1 cellular context compared by ENCODE assay signal in the genomic region with DNA sequence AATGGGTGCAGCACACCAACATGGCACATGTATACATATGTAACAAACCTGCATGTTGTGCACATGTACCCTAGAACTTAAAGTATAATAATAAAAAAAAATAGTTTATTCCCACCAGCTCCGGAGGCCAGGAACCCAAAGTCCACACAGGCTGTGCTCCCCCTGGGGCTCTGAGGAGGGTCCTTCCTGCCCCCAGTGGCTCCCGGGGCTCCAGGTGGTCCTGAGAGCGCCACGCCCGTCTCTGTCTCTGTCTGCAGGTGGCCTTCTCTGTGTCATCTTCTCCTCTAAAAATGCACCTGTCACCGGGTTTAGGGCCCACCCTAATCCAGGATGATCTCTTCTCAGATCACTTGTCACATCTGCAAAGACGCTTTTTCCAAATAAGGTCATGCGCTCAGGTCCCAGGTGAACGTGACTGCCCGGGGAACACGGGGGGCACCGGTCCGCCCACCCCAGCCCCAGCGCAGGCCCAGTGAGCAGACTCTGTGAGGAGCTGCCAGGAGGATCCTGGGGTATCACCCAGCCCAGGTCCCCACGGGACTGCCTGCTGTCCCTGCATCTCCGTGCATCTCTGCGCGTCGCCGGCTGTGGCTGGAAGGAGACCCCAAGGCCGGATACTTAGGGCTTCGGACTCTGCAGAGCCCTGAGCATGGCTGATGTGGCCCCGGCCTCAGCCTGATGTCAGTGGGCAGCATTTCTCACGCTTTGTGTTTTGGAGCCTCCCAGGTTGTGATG.
TF ChIP-seq lines count a peak whose summit lies in the region.

No MANE protein-coding gene starts in this region.

TF ChIP-seq in HepG2, 621 proteins besides CTCF, POLR2A, EP300 and RAD21:
- TF ChIP-seq GABPB1 (CRISPR knock-in tag; IDR thresholded peaks at IDR 0.05) (peak; percentile 24; the same call in 1 of the 2 replicates), MTA1 (CRISPR knock-in tag; IDR thresholded peaks at IDR 0.05; ENCODE audit: borderline replicate concordance) (peak; percentile 41; the same call in 1 of the 2 replicates), AGO2 (optimal IDR thresholded peaks at IDR 0.05; ENCODE audit: low read depth, low read length) (peak; percentile 39), HOXA3 (CRISPR knock-in tag; IDR thresholded peaks at IDR 0.05) (0 out of 2 replicates have a peak, but pooled peaks have one; percentile 18)
- TF ChIP-seq, protein P1, sequence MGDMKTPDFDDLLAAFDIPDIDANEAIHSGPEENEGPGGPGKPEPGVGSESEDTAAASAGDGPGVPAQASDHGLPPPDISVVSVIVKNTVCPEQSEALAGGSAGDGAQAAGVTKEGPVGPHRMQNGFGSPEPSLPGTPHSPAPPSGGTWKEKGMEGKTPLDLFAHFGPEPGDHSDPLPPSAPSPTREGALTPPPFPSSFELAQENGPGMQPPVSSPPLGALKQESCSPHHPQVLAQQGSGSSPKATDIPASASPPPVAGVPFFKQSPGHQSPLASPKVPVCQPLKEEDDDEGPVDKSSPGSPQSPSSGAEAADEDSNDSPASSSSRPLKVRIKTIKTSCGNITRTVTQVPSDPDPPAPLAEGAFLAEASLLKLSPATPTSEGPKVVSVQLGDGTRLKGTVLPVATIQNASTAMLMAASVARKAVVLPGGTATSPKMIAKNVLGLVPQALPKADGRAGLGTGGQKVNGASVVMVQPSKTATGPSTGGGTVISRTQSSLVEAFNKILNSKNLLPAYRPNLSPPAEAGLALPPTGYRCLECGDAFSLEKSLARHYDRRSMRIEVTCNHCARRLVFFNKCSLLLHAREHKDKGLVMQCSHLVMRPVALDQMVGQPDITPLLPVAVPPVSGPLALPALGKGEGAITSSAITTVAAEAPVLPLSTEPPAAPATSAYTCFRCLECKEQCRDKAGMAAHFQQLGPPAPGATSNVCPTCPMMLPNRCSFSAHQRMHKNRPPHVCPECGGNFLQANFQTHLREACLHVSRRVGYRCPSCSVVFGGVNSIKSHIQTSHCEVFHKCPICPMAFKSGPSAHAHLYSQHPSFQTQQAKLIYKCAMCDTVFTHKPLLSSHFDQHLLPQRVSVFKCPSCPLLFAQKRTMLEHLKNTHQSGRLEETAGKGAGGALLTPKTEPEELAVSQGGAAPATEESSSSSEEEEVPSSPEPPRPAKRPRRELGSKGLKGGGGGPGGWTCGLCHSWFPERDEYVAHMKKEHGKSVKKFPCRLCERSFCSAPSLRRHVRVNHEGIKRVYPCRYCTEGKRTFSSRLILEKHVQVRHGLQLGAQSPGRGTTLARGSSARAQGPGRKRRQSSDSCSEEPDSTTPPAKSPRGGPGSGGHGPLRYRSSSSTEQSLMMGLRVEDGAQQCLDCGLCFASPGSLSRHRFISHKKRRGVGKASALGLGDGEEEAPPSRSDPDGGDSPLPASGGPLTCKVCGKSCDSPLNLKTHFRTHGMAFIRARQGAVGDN (CRISPR knock-in tag; IDR thresholded peaks at IDR 0.05): peak; percentile 39; the same call in 1 of the 2 replicates
- TF ChIP-seq, protein P2, sequence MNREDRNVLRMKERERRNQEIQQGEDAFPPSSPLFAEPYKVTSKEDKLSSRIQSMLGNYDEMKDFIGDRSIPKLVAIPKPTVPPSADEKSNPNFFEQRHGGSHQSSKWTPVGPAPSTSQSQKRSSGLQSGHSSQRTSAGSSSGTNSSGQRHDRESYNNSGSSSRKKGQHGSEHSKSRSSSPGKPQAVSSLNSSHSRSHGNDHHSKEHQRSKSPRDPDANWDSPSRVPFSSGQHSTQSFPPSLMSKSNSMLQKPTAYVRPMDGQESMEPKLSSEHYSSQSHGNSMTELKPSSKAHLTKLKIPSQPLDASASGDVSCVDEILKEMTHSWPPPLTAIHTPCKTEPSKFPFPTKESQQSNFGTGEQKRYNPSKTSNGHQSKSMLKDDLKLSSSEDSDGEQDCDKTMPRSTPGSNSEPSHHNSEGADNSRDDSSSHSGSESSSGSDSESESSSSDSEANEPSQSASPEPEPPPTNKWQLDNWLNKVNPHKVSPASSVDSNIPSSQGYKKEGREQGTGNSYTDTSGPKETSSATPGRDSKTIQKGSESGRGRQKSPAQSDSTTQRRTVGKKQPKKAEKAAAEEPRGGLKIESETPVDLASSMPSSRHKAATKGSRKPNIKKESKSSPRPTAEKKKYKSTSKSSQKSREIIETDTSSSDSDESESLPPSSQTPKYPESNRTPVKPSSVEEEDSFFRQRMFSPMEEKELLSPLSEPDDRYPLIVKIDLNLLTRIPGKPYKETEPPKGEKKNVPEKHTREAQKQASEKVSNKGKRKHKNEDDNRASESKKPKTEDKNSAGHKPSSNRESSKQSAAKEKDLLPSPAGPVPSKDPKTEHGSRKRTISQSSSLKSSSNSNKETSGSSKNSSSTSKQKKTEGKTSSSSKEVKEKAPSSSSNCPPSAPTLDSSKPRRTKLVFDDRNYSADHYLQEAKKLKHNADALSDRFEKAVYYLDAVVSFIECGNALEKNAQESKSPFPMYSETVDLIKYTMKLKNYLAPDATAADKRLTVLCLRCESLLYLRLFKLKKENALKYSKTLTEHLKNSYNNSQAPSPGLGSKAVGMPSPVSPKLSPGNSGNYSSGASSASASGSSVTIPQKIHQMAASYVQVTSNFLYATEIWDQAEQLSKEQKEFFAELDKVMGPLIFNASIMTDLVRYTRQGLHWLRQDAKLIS (CRISPR knock-in tag; IDR thresholded peaks at IDR 0.05): no peak
